8 cellular contexts compared by ENCODE assay signal in genomic region chr21:15731243-15731613, GRCh38. TPM values are rescaled to one million over a fixed set of nuclear protein-coding genes. Genes with fewer than 3 reads are reported as not detected.
DNase-seq lines count a peak whose midpoint lies in the region; ATAC-seq, FAIRE-seq and TF ChIP-seq lines count a peak whose summit lies in the region.

No MANE protein-coding gene starts in this region.

- H3K4me1 ChIP-seq in esophagus squamous epithelium = peaks cover 4 to 60% (median 12%) of the 10 kb centered on the region in 3 donors

- no peaks in the 10 kb centered on the region for H3K27me3 ChIP-seq in esophagus squamous epithelium

- FAIRE-seq in GM18507 (lab: Jason Lieb, UNC) = peak; percentile 56

- intact Hi-C loops in esophagus squamous epithelium (cut with DNase I) = loop anchor here (10.0 kb wide), 1 partner anchor 94 kb away; no protein-coding TSS in a partner anchor

- DNase-seq in GM18507 (ENCODE audit: extremely low spot score, insufficient read length, low read depth) (no peak), RPMI7951 (ENCODE audit: low read depth) (peak; percentile 9), esophagus squamous epithelium (lab: John Stamatoyannopoulos, UW) (no peak), retinal pigment epithelial cell (ENCODE audit: low read depth) (no peak), omental fat pad (ENCODE audit: low spot score) (no peak)

- peak overlapping the region; percentile 72 to 92 (median 75) for H3K4me3 ChIP-seq in esophagus squamous epithelium
- H3K4me3 ChIP-seq in retinal pigment epithelial cell (ENCODE audit: low read length) = peak overlapping the region; percentile 88

- peak overlapping the region; percentile 56 to 99 (median 92) for H3K27ac ChIP-seq in esophagus squamous epithelium

- H3K9me3 ChIP-seq in esophagus squamous epithelium = no peaks in the 10 kb centered on the region

- no peak for ATAC-seq in omental fat pad (ENCODE audit: low FRiP score)
- no peak for ATAC-seq in GM18867 (IDR thresholded peaks at IDR 0.05; ENCODE audit: unreplicated experiment)
- ATAC-seq in GM19463 (IDR thresholded peaks at IDR 0.05; ENCODE audit: unreplicated experiment) = no peak
- ATAC-seq in HG03432 (IDR thresholded peaks at IDR 0.05; ENCODE audit: unreplicated experiment) = no peak

- no peak for TF ChIP-seq POLR2A in esophagus squamous epithelium (IDR thresholded peaks at IDR 0.05)

- TF ChIP-seq CTCF in esophagus squamous epithelium (IDR thresholded peaks at IDR 0.05) (no peak), retinal pigment epithelial cell (conservative IDR thresholded peaks at IDR 0.05; ENCODE audit: low read depth, low read length) (no peak), omental fat pad (IDR thresholded peaks at IDR 0.05) (no peak)

- 13 to 14% methylated on average over 4 of the region's 4 CpGs for WGBS in esophagus squamous epithelium, 2 donors

- H3K36me3 ChIP-seq in esophagus squamous epithelium = no peaks in the 10 kb centered on the region

RNA-seq across cellular contexts. Expression of gene USP25, which starts 1.4 kb away (rescaled TPM):
- total RNA-seq in RPMI7951 (2014; rRNA removed; shearing (Covaris generic)) = 15.8 and 19.1 TPM in 2 replicates
- total RNA-seq in esophagus squamous epithelium = 10 to 100 TPM; 17.4 to 42.0 (median 27.5) TPM
- total RNA-seq in omental fat pad = 10 to 100 TPM; 46.5 to 63.8 (median 59.0) TPM
